In the genomic region with DNA sequence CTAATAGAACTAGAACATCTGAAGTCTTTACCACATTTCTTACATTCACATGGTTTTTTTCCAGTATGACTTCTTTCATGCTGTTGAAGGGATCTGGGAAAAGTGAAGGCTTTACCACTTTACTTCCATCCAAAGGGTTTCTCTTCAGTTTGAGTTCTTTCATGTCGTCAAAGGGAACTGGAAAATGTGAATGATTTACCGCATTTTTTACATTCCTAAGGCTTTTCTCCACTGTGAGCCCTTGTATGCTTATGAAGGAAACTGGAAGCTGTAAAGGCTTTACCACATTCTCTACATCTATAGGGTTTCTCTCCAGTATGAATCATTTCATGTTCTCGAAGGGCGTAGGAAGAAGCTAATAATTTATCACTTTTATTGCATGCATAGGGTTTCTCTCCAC, we compare ENCODE assay signal across 14 cellular contexts. TPM values are rescaled to one million over a fixed set of nuclear protein-coding genes. Genes with fewer than 3 reads are reported as not detected.
DNase-seq lines count a peak whose midpoint lies in the region; ATAC-seq and TF ChIP-seq lines count a peak whose summit lies in the region.
"Had no signal": no experiment of that assay in that cellular context is flagged by ENCODE, and none has a peak within 500 bp of the region (broad histone marks: within the 10 kb centered on the region; RNA-seq: fewer than 3 reads in every experiment).

No MANE protein-coding gene starts in this region.

- H3K4me3 ChIP-seq in Caco-2 (ENCODE audit: low read depth, low read length) (no peak overlapping the region), fibroblast of mammary gland (ENCODE audit: control insufficient read depth, low read depth, low read length) (no peak overlapping the region)

- peaks cover 80% of the 10 kb centered on the region for H3K36me3 Mint-ChIP-seq in Caco-2 (ENCODE audit: insufficient read depth, unreplicated experiment)
- peaks cover 0 to 2% of the 10 kb centered on the region in 2 donors for H3K36me3 Mint-ChIP-seq in activated T-cell treated with anti-CD3 and anti-CD28 coated beads, Interleukin-2, amount 50 U/mL, for 72 hours (ENCODE audit: insufficient read depth in 2 of 2)
- H3K36me3 Mint-ChIP-seq in effector memory CD8-positive, alpha-beta T cell (ENCODE audit: insufficient read depth), result peaks cover 5% of the 10 kb centered on the region

- CTCF ChIA-PET in Caco-2 (lab: Charles Lee), result interaction anchor here (0.7 kb wide), 1 partner anchor 90 kb away, joined by 3 read pairs; no protein-coding TSS in a partner anchor

- ATAC-seq in GM21515 (IDR thresholded peaks at IDR 0.05; ENCODE audit: unreplicated experiment), result no peak
- no peak for ATAC-seq in activated T-cell treated with anti-CD3 and anti-CD28 coated beads, Interleukin-2, amount 50 U/mL, for 72 hours (replicated peaks in 1 of 2)
- no peak for ATAC-seq in effector memory CD8-positive, alpha-beta T cell (replicated peaks)
- ATAC-seq: activated CD8-positive, alpha-beta T cell treated with anti-CD3 and anti-CD28 coated beads, Interleukin-2, amount 10 ng/mL, durations not matched to agents 7 days and 5 days; natural killer cell had no signal

- H3K27ac Mint-ChIP-seq in Caco-2 (ENCODE audit: unreplicated experiment), result peak overlapping the region; percentile 94
- no peak overlapping the region for H3K27ac Mint-ChIP-seq in activated T-cell treated with anti-CD3 and anti-CD28 coated beads, Interleukin-2, amount 50 U/mL, for 72 hours
- no peak overlapping the region for H3K27ac Mint-ChIP-seq in effector memory CD8-positive, alpha-beta T cell
- H3K27ac Mint-ChIP-seq: activated CD8-positive, alpha-beta T cell treated with anti-CD3 and anti-CD28 coated beads, Interleukin-2, amount 10 ng/mL, durations not matched to agents 7 days and 5 days; activated naive CD4-positive, alpha-beta T cell treated with anti-CD3 and anti-CD28 coated beads, Interleukin-2, amount 10 ng/mL, durations not matched to agents 7 days and 5 days; natural killer cell had no signal

- TF ChIP-seq CTCF in Caco-2 (IDR thresholded peaks at IDR 0.05; ENCODE audit: insufficient read depth in 1 of 2, low read depth in 1 of 2, low read length in 1 of 2, severe bottlenecking in 1 of 2, unreplicated experiment in 1 of 2), result no peak
- no peak for TF ChIP-seq CTCF in fibroblast of mammary gland (conservative IDR thresholded peaks at IDR 0.05; ENCODE audit: control insufficient read depth, insufficient read depth, low read depth, low read length)

- TF ChIP-seq EP300 in Ishikawa (IDR thresholded peaks at IDR 0.05; ENCODE audit: borderline replicate concordance), result no peak

- H3K4me1 ChIP-seq in Caco-2, result peaks cover 28% of the 10 kb centered on the region

- H3K36me3 ChIP-seq in Caco-2 (ENCODE audit: control insufficient read depth, insufficient read depth, low read length), result peaks cover 2% of the 10 kb centered on the region; the same call in 1 of the 2 replicates

- no peaks in the 10 kb centered on the region for H3K27me3 Mint-ChIP-seq in Caco-2 (ENCODE audit: insufficient read depth, unreplicated experiment)
- H3K27me3 Mint-ChIP-seq in activated T-cell treated with anti-CD3 and anti-CD28 coated beads, Interleukin-2, amount 50 U/mL, for 72 hours (ENCODE audit: low read depth), result no peaks in the 10 kb centered on the region
- H3K27me3 Mint-ChIP-seq in effector memory CD8-positive, alpha-beta T cell, result no peaks in the 10 kb centered on the region
- H3K27me3 Mint-ChIP-seq: activated naive CD4-positive, alpha-beta T cell treated with anti-CD3 and anti-CD28 coated beads, Interleukin-2, amount 10 ng/mL, durations not matched to agents 7 days and 5 days had no signal

- H3K4me3 Mint-ChIP-seq in Caco-2 (ENCODE audit: unreplicated experiment), result peak overlapping the region; percentile 66
- H3K4me3 Mint-ChIP-seq in activated T-cell treated with anti-CD3 and anti-CD28 coated beads, Interleukin-2, amount 50 U/mL, for 72 hours, result no peak overlapping the region
- H3K4me3 Mint-ChIP-seq in effector memory CD8-positive, alpha-beta T cell, result no peak overlapping the region
- H3K4me3 Mint-ChIP-seq: activated CD8-positive, alpha-beta T cell treated with anti-CD3 and anti-CD28 coated beads, Interleukin-2, amount 10 ng/mL, durations not matched to agents 7 days and 5 days; activated naive CD4-positive, alpha-beta T cell treated with anti-CD3 and anti-CD28 coated beads, Interleukin-2, amount 10 ng/mL, durations not matched to agents 7 days and 5 days; natural killer cell had no signal

- no peaks in the 10 kb centered on the region for H3K9me3 ChIP-seq in Caco-2

- intact Hi-C loops in Caco-2 (cut with micrococcal nuclease; ENCODE audit: unreplicated experiment), result loop anchor here (2.0 kb wide), 1 partner anchor 47 kb away; a partner anchor contains a TSS

- TF ChIP-seq RAD21 in Ishikawa (IDR thresholded peaks at IDR 0.05; ENCODE audit: low read depth), result no peak

- POLR2A ChIA-PET in Caco-2 (lab: Charles Lee), result interaction anchor here (0.6 to 1.0 kb wide), 2 partner anchors 47 to 150 kb away, joined by 4 to 5 read pairs; a partner anchor contains a TSS

- H3K9me3 Mint-ChIP-seq in Caco-2 (ENCODE audit: unreplicated experiment), result peaks cover 9% of the 10 kb centered on the region
- H3K9me3 Mint-ChIP-seq in activated T-cell treated with anti-CD3 and anti-CD28 coated beads, Interleukin-2, amount 50 U/mL, for 72 hours, result no peaks in the 10 kb centered on the region
- no peaks in the 10 kb centered on the region for H3K9me3 Mint-ChIP-seq in effector memory CD8-positive, alpha-beta T cell
- H3K9me3 Mint-ChIP-seq: activated naive CD4-positive, alpha-beta T cell treated with anti-CD3 and anti-CD28 coated beads, Interleukin-2, amount 10 ng/mL, durations not matched to agents 7 days and 5 days; natural killer cell had no signal

- DNase-seq in Caco-2 (peak in 1 of 2 experiments; percentile 67), fibroblast of mammary gland (ENCODE audit: low read depth) (peak; percentile 30), myocyte (ENCODE audit: low read depth) (peak; percentile 6)
- no peak for DNase-seq in activated T-cell treated with anti-CD3 and anti-CD28 coated beads, Interleukin-2, amount 50 U/mL, for 1 hour
- DNase-seq in activated T-cell treated with anti-CD3 and anti-CD28 coated beads, Interleukin-2, amount 50 U/mL, for 72 hours, result no peak
- DNase-seq in effector memory CD8-positive, alpha-beta T cell, result no peak
- DNase-seq: activated CD8-positive, alpha-beta T cell treated with anti-CD3 and anti-CD28 coated beads, Interleukin-2, amount 10 ng/mL, durations not matched to agents 7 days and 5 days; activated naive CD4-positive, alpha-beta T cell treated with anti-CD3 and anti-CD28 coated beads, Interleukin-2, amount 10 ng/mL, durations not matched to agents 7 days and 5 days; C1 segment of cervical spinal cord; Kasumi-1; natural killer cell; NCI-H2171 treated with DMSO at 0.1 percent for 48 hours had no signal

- H3K4me1 Mint-ChIP-seq in Caco-2 (ENCODE audit: low read depth, unreplicated experiment), result peaks cover 27% of the 10 kb centered on the region
- no peaks in the 10 kb centered on the region for H3K4me1 Mint-ChIP-seq in activated T-cell treated with anti-CD3 and anti-CD28 coated beads, Interleukin-2, amount 50 U/mL, for 72 hours (ENCODE audit: low read depth)
- no peaks in the 10 kb centered on the region for H3K4me1 Mint-ChIP-seq in effector memory CD8-positive, alpha-beta T cell (ENCODE audit: low read depth in 2 of 2)
- H3K4me1 Mint-ChIP-seq: activated naive CD4-positive, alpha-beta T cell treated with anti-CD3 and anti-CD28 coated beads, Interleukin-2, amount 10 ng/mL, durations not matched to agents 7 days and 5 days; natural killer cell had no signal

- BruUV-seq in Caco-2 (replicated peaks; lab: Mats Ljungman, UMichigan), result no TSS peak

- no peaks in the 10 kb centered on the region for H3K27me3 ChIP-seq in Caco-2 (replicated peaks; ENCODE audit: control insufficient read depth, insufficient read depth, low read length)

TF ChIP-seq in Ishikawa, 13 proteins besides CTCF, POLR2A, EP300 and RAD21:
- TF ChIP-seq, protein P1, sequence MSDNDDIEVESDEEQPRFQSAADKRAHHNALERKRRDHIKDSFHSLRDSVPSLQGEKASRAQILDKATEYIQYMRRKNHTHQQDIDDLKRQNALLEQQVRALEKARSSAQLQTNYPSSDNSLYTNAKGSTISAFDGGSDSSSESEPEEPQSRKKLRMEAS (IDR thresholded peaks at IDR 0.05), result no peak
- peak; percentile 50 for TF ChIP-seq TEAD4 (IDR thresholded peaks at IDR 0.05)

RNA-seq across cellular contexts. Expression of a gene that starts 46.7 kb away (rescaled TPM):
- 39.9 and 44.1 TPM in 2 replicates for total RNA-seq in Caco-2 (2022)
- 22.5 and 24.8 TPM in 2 replicates for total RNA-seq in myocyte
- 4.6 TPM for polyA plus RNA-seq in myocyte (2012)
- total RNA-seq in activated T-cell treated with anti-CD3 and anti-CD28 coated beads, Interleukin-2, amount 50 U/mL, for 72 hours, result 10 to 100 TPM; 12.9 to 16.0 TPM

Comparison
In these comparisons a context has a peak if more than half of its experiments do, and no peak if none do; other contexts are left out.
1. DNase-seq: peak in fibroblast of mammary gland (single experiment) and myocyte (single experiment); none in activated T-cell treated with anti-CD3 and anti-CD28 coated beads, Interleukin-2, amount 50 U/mL, for 1 hour (single experiment), activated T-cell treated with anti-CD3 and anti-CD28 coated beads, Interleukin-2, amount 50 U/mL, for 72 hours (0 of 2) and effector memory CD8-positive, alpha-beta T cell (0 of 3).